In genomic region chr5:171492781-171493180, GRCh38 we compare ENCODE assay signal across 18 cellular contexts.
DNase-seq lines count a peak whose midpoint lies in the region; ATAC-seq and TF ChIP-seq lines count a peak whose summit lies in the region.
"Had no signal": no experiment of that assay in that cellular context is flagged by ENCODE, and none has a peak within 500 bp of the region (broad histone marks: within the 10 kb centered on the region; RNA-seq: fewer than 3 reads in every experiment).

No MANE protein-coding gene starts in this region.

- CTCF ChIA-PET in PC-9 (lab: Charles Lee), result no interaction called here

- intact Hi-C loops in left cardiac atrium (cut with DNase I) (no loop called here), left ventricle myocardium inferior (cut with micrococcal nuclease) (no loop called here), PC-9 (cut with micrococcal nuclease; ENCODE audit: unreplicated experiment) (loop anchor here (5.0 kb wide), 1 partner anchor 175 kb away; no protein-coding TSS in a partner anchor), testis (cut with DNase I; ENCODE audit: low total_unique reads) (loop anchor here (10.0 kb wide), 1 partner anchor 82 kb away; no protein-coding TSS in a partner anchor)

- ATAC-seq in left cardiac atrium, result no peak
- ATAC-seq in HG03175 (IDR thresholded peaks at IDR 0.05; ENCODE audit: unreplicated experiment), result no peak
- ATAC-seq: natural killer cell had no signal

- BruUV-seq in PC-9 (replicated peaks; lab: Mats Ljungman, UMichigan), result no TSS peak

- peaks cover 45% of the 10 kb centered on the region for H3F3A ChIP-seq in PC-9 (ENCODE audit: insufficient read depth, low read depth)

- peak overlapping the region; percentile 78 for H3K4me2 ChIP-seq in PC-9

- no peaks in the 10 kb centered on the region for H3K36me3 ChIP-seq in left ventricle myocardium inferior
- no peaks in the 10 kb centered on the region for H3K36me3 ChIP-seq in PC-9 (ENCODE audit: low read depth)
- H3K36me3 ChIP-seq in testis (ENCODE audit: low read depth, missing control alignments), result no peaks in the 10 kb centered on the region
- H3K36me3 ChIP-seq: sigmoid colon had no signal

- POLR2A ChIA-PET in PC-9 (lab: Charles Lee; ENCODE audit: unreplicated experiment), result no interaction called here

- DNase-seq in left cardiac atrium (peak; percentile 50), left ventricle myocardium inferior (no peak), PC-9 (no peak), fibroblast of the conjunctiva (ENCODE audit: low read depth) (peak; percentile 57), testis (peak; percentile 70), 8988T (no peak)
- no peak for DNase-seq in activated CD4-positive, CD25-positive, alpha-beta regulatory T cell treated with anti-CD3 and anti-CD28 coated beads, Interleukin-2, amount 50 U/mL, for 72 hours
- DNase-seq: activated CD4-positive, alpha-beta T cell treated with anti-CD3 and anti-CD28 coated beads for 48 hours; activated naive CD8-positive, alpha-beta T cell treated with anti-CD3 and anti-CD28 coated beads for 36 hours; KBM-7; natural killer cell; NCI-H187; NCI-H345; NCI-H774; Right ventricle myocardium superior; sigmoid colon; T-helper 1 cell had no signal

- no peaks in the 10 kb centered on the region for H3K79me2 ChIP-seq in PC-9 (ENCODE audit: low read depth)

- H3K9me3 ChIP-seq in left ventricle myocardium inferior (replicated peaks), result no peaks in the 10 kb centered on the region
- no peaks in the 10 kb centered on the region for H3K9me3 ChIP-seq in PC-9 (ENCODE audit: insufficient read depth, low read depth)
- no peaks in the 10 kb centered on the region for H3K9me3 ChIP-seq in testis
- H3K9me3 ChIP-seq: sigmoid colon had no signal

- H3K4me3 ChIP-seq in left ventricle myocardium inferior (no peak overlapping the region), PC-9 (no peak overlapping the region), testis (peak overlapping the region in 1 of 2 donors; percentile 23)
- H3K4me3 ChIP-seq: sigmoid colon had no signal

- TF ChIP-seq POLR2A in testis (IDR thresholded peaks at IDR 0.05), result no peak

- 62 to 72% methylated on average over 10 of the region's 10 CpGs for WGBS in testis, 2 donors

- H4K20me1 ChIP-seq in PC-9 (ENCODE audit: insufficient read depth), result no peaks in the 10 kb centered on the region

- H2AFZ ChIP-seq in PC-9, result no peak overlapping the region

- no peak for TF ChIP-seq CTCF in left ventricle myocardium inferior (IDR thresholded peaks at IDR 0.05; ENCODE audit: borderline replicate concordance)
- no peak for TF ChIP-seq CTCF in PC-9 (conservative IDR thresholded peaks at IDR 0.05)
- TF ChIP-seq CTCF in testis (IDR thresholded peaks at IDR 0.05), result no peak

- H3K27me3 ChIP-seq in left ventricle myocardium inferior (ENCODE audit: low read depth) (no peaks in the 10 kb centered on the region), PC-9 (ENCODE audit: insufficient read depth, low read depth) (no peaks in the 10 kb centered on the region), testis (no peaks in the 10 kb centered on the region)
- H3K27me3 ChIP-seq: sigmoid colon had no signal

- H3K9me2 ChIP-seq in PC-9 (ENCODE audit: insufficient read depth), result no peaks in the 10 kb centered on the region

- H3K27ac ChIP-seq in left ventricle myocardium inferior (replicated peaks), result no peak overlapping the region
- H3K27ac ChIP-seq in PC-9, result peak overlapping the region; percentile 94
- no peak overlapping the region for H3K27ac ChIP-seq in testis

- H3K4me1 ChIP-seq in left ventricle myocardium inferior (peaks cover 36% of the 10 kb centered on the region), PC-9 (replicated peaks; ENCODE audit: insufficient read depth) (peaks cover 51% of the 10 kb centered on the region), testis (peaks cover 17% of the 10 kb centered on the region)

Comparison
In these comparisons a context has a peak if more than half of its experiments do, and no peak if none do; other contexts are left out.
1. DNase-seq: peak in left cardiac atrium (single experiment), fibroblast of the conjunctiva (single experiment) and testis (single experiment); none in left ventricle myocardium inferior (single experiment), PC-9 (0 of 2), 8988T (single experiment) and activated CD4-positive, CD25-positive, alpha-beta regulatory T cell treated with anti-CD3 and anti-CD28 coated beads, Interleukin-2, amount 50 U/mL, for 72 hours (single experiment).
2. intact Hi-C loops: an anchor here in PC-9 (5.0 kb wide) and testis (10.0 kb wide); none called in left cardiac atrium and left ventricle myocardium inferior.